ENCODE assay signal across 25 cellular contexts in genomic region chr10:67767245-67767644, GRCh38.
"Had no signal": no experiment of that assay in that cellular context is flagged by ENCODE, and none has a peak within 500 bp of the region (broad histone marks: within the 10 kb centered on the region; RNA-seq: fewer than 3 reads in every experiment).

No MANE protein-coding gene starts in this region.

- H3K27ac ChIP-seq: cardiac muscle cell, epithelial cell of prostate, heart left ventricle, neutrophil, pancreas, psoas muscle, right atrium auricular region, thyroid gland, VCaP had no signal

- H3K4me3 Mint-ChIP-seq: activated CD8-positive, alpha-beta T cell treated with anti-CD3 and anti-CD28 coated beads, Interleukin-2, amount 10 ng/mL, durations not matched to agents 7 days and 5 days; activated naive CD8-positive, alpha-beta T cell treated with anti-CD3 and anti-CD28 coated beads, Interleukin-2, amount 50 U/mL, for 24 hours; activated T-helper 1 cell treated with anti-CD3 and anti-CD28 coated beads, Interleukin-12 subunit alpha, Interleukin-12 subunit beta, Interleukin-2, Interleukin-4 antibody, amounts not matched to agents 30 ng/mL and 10 ng/mL and 1 ng/mL, durations not matched to agents 14 hours and 24 hours and 36 hours; mesothelial cell of epicardium; stimulated activated naive CD8-positive, alpha-beta T cell treated with anti-CD3 and anti-CD28 coated beads, Interleukin-15, Interleukin-2, amounts not matched to agents 100 ng/mL and 50 ng/mL, for 24 hours had no signal

- FAIRE-seq: islet of Langerhans, pancreas had no signal

- ATAC-seq: activated CD8-positive, alpha-beta T cell treated with anti-CD3 and anti-CD28 coated beads, Interleukin-2, amount 10 ng/mL, durations not matched to agents 7 days and 5 days; activated naive CD8-positive, alpha-beta T cell treated with anti-CD3 and anti-CD28 coated beads, Interleukin-2, amount 50 U/mL, for 24 hours; heart left ventricle; left ventricle myocardium superior; naive thymus-derived CD8-positive, alpha-beta T cell; pancreas; psoas muscle had no signal

- H3K36me3 Mint-ChIP-seq: mesothelial cell of epicardium had no signal

- H3K27ac Mint-ChIP-seq: activated CD8-positive, alpha-beta T cell treated with anti-CD3 and anti-CD28 coated beads, Interleukin-2, amount 10 ng/mL, durations not matched to agents 7 days and 5 days; activated naive CD8-positive, alpha-beta T cell treated with anti-CD3 and anti-CD28 coated beads, Interleukin-2, amount 50 U/mL, for 24 hours; activated T-helper 1 cell treated with anti-CD3 and anti-CD28 coated beads, Interleukin-12 subunit alpha, Interleukin-12 subunit beta, Interleukin-2, Interleukin-4 antibody, amounts not matched to agents 30 ng/mL and 10 ng/mL and 1 ng/mL, durations not matched to agents 14 hours and 24 hours and 36 hours; mesothelial cell of epicardium; stimulated activated naive CD8-positive, alpha-beta T cell treated with anti-CD3 and anti-CD28 coated beads, Interleukin-15, Interleukin-2, amounts not matched to agents 100 ng/mL and 50 ng/mL, for 24 hours had no signal

- H3K9me3 ChIP-seq: heart left ventricle, neutrophil, pancreas, psoas muscle, right atrium auricular region, thyroid gland had no signal

- DNase-seq: activated CD4-positive, alpha-beta T cell treated with anti-CD3 and anti-CD28 coated beads for 1 hour; activated CD4-positive, alpha-beta T cell treated with anti-CD3 and anti-CD28 coated beads, Interleukin-2, amount 50 U/mL, for 1 hour; activated CD8-positive, alpha-beta T cell treated with anti-CD3 and anti-CD28 coated beads, Interleukin-2, amount 10 ng/mL, durations not matched to agents 7 days and 5 days; activated gamma-delta T cell; activated naive CD4-positive, alpha-beta T cell treated with anti-CD3 and anti-CD28 coated beads, Interleukin-2, amount 50 U/mL, for 16 hours; activated naive CD8-positive, alpha-beta T cell treated with anti-CD3 and anti-CD28 coated beads, Interleukin-2, amount 50 U/mL, for 24 hours; heart left ventricle; left ventricle myocardium superior; mammary epithelial cell; naive thymus-derived CD8-positive, alpha-beta T cell; pancreas; psoas muscle; stimulated activated CD4-positive, alpha-beta T cell treated with anti-CD3 and anti-CD28 coated beads, Interleukin-12 subunit alpha, Interleukin-12 subunit beta, amount 100 ng/mL, for 4 hours; stimulated activated CD4-positive, alpha-beta T cell treated with anti-CD3 and anti-CD28 coated beads, Interleukin-4, amount 100 ng/mL, for 4 hours; substantia nigra; thyroid gland had no signal

- H3K9me3 Mint-ChIP-seq: activated T-helper 1 cell treated with anti-CD3 and anti-CD28 coated beads, Interleukin-12 subunit alpha, Interleukin-12 subunit beta, Interleukin-2, Interleukin-4 antibody, amounts not matched to agents 30 ng/mL and 10 ng/mL and 1 ng/mL, durations not matched to agents 14 hours and 24 hours and 36 hours; mesothelial cell of epicardium; stimulated activated naive CD8-positive, alpha-beta T cell treated with anti-CD3 and anti-CD28 coated beads, Interleukin-15, Interleukin-2, amounts not matched to agents 100 ng/mL and 50 ng/mL, for 24 hours had no signal

- H3K4me1 ChIP-seq: psoas muscle, right atrium auricular region, thyroid gland had no signal

- H3K27me3 ChIP-seq: cardiac muscle cell, heart left ventricle, neutrophil, pancreas, right atrium auricular region, thyroid gland had no signal

- H3K4me3 ChIP-seq: cardiac muscle cell, heart left ventricle, pancreas, psoas muscle, right atrium auricular region, thyroid gland had no signal

- H3K36me3 ChIP-seq: cardiac muscle cell, heart left ventricle, neutrophil, pancreas, right atrium auricular region, thyroid gland had no signal
